Comparison of ENCODE assay signal across 18 cellular contexts in the genomic region with DNA sequence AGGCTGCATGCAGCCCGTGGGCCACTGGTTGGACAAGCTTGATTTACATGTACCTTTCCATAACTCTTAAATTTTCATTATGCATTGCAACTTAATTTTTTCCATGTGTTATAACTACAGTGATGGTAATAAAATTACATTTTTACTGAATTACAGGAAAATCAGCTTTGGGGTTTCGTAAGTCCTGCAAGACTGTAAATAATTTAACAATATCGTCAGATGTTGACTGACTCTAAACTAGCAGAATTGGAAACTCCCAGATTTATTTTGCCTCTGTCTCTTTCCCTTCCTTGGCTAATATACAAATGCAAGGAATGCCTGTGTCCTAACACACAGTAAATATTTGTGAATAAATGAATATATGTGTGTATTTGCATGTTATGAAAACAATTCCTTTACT.
DNase-seq lines count a peak whose midpoint lies in the region; TF ChIP-seq lines count a peak whose summit lies in the region.
"Had no signal": no experiment of that assay in that cellular context is flagged by ENCODE, and none has a peak within 500 bp of the region (broad histone marks: within the 10 kb centered on the region; RNA-seq: fewer than 3 reads in every experiment).

No MANE protein-coding gene starts in this region.

- DNase-seq in AG09319 (ENCODE audit: extremely low read depth, low read depth) (peak; percentile 45), GM04504 (ENCODE audit: low read depth) (peak; percentile 71), fibroblast of gingiva (ENCODE audit: low read depth) (peak; percentile 86), NCI-H2196 (lab: John Stamatoyannopoulos, UW; ENCODE audit: unreplicated experiment) (no peak), DMS153 treated with DMSO at 0.1 percent for 48 hours (lab: John Stamatoyannopoulos, UW; ENCODE audit: unreplicated experiment) (no peak)
- DNase-seq in stimulated activated CD4-positive, alpha-beta T cell treated with anti-CD3 and anti-CD28 coated beads, Interleukin-4, amount 100 ng/mL, for 1 hour = no peak
- DNase-seq: EL, GF-D8, H7, Kasumi-1, NCI-H1694, NCI-H2081, NCI-H2171, NCI-H446, OCI-M1, SJCRH30 had no signal

- H3K4me1 ChIP-seq in subcutaneous abdominal adipose tissue (ENCODE audit: control insufficient read depth in 5 of 5, insufficient read depth in 5 of 5, low read length in 5 of 5) = peaks cover 0 to 58% (median 32%) of the 10 kb centered on the region in 5 donors
- H3K4me1 ChIP-seq: SJCRH30 had no signal

- H3K27ac ChIP-seq in subcutaneous abdominal adipose tissue (ENCODE audit: low read depth, low read length) = peak overlapping the region; percentile 84
- H3K27ac ChIP-seq: SJCRH30 had no signal

- H3K27me3 ChIP-seq in subcutaneous abdominal adipose tissue (ENCODE audit: control insufficient read depth in 5 of 5, insufficient read depth in 4 of 5, low read length in 5 of 5) = no peaks in the 10 kb centered on the region
- H3K27me3 ChIP-seq: SJCRH30 had no signal

- no peaks in the 10 kb centered on the region for H3K36me3 ChIP-seq in subcutaneous abdominal adipose tissue (ENCODE audit: control insufficient read depth in 5 of 5, insufficient read depth in 5 of 5, low read length in 5 of 5)
- H3K36me3 ChIP-seq: SJCRH30 had no signal

- H3K9ac ChIP-seq in subcutaneous abdominal adipose tissue (ENCODE audit: low read length in 5 of 5) = no peak overlapping the region

- H3K4me3 ChIP-seq in subcutaneous abdominal adipose tissue (ENCODE audit: low read depth in 1 of 5, low read length in 5 of 5) = no peak overlapping the region
- H3K4me3 ChIP-seq: GM12878, SJCRH30 had no signal

- no peaks in the 10 kb centered on the region for H3K9me3 ChIP-seq in subcutaneous abdominal adipose tissue (ENCODE audit: control insufficient read depth in 5 of 5, low read length in 5 of 5)
- H3K9me3 ChIP-seq: SJCRH30 had no signal

- no peak for TF ChIP-seq CTCF in AG09319 (IDR thresholded peaks at IDR 0.05; ENCODE audit: low read depth, low read length)

Comparison
In these comparisons a context has a peak if more than half of its experiments do, and no peak if none do; other contexts are left out.
1. DNase-seq: peak in AG09319 (single experiment), GM04504 (single experiment) and fibroblast of gingiva (single experiment); none in stimulated activated CD4-positive, alpha-beta T cell treated with anti-CD3 and anti-CD28 coated beads, Interleukin-4, amount 100 ng/mL, for 1 hour (single experiment), NCI-H2196 (single experiment) and DMS153 treated with DMSO at 0.1 percent for 48 hours (single experiment).